ENCODE assay signal across 13 cellular contexts in genomic region chr15:68691667-68692066, GRCh38.
A peak's percentile ranks its signal among the peaks of the same experiment; 100 is the strongest.
DNase-seq lines count a peak whose midpoint lies in the region; ATAC-seq and TF ChIP-seq lines count a peak whose summit lies in the region.
"Had no signal": no experiment of that assay in that cellular context is flagged by ENCODE, and none has a peak within 500 bp of the region (broad histone marks: within the 10 kb centered on the region; RNA-seq: fewer than 3 reads in every experiment).

No MANE protein-coding gene starts in this region.

- peak; percentile 39; the same call in 1 of the 3 replicates for ATAC-seq in SK-N-SH treated with all-trans-retinoic acid at 6 μM for 48 hours
- ATAC-seq in omental fat pad (ENCODE audit: low FRiP score): no peak
- ATAC-seq: activated T-helper 17 cell treated with anti-CD3 and anti-CD28 coated beads, Interleukin-2, amount 50 U/mL, for 72 hours; T-cell had no signal

- 30 to 52% methylated on average over 6 of the region's 6 CpGs for WGBS in thyroid gland, 2 donors

- no peak overlapping the region for H3K27ac ChIP-seq in breast epithelium
- H3K27ac ChIP-seq in thyroid gland: peak overlapping the region in 1 of 3 donors; percentile 7
- H3K27ac ChIP-seq in Peyer's patch: no peak overlapping the region
- H3K27ac ChIP-seq: neutrophil had no signal

- H3K27me3 ChIP-seq in breast epithelium: no peaks in the 10 kb centered on the region
- H3K27me3 ChIP-seq in thyroid gland: no peaks in the 10 kb centered on the region
- H3K27me3 ChIP-seq in Peyer's patch: no peaks in the 10 kb centered on the region
- H3K27me3 ChIP-seq: neutrophil had no signal

- intact Hi-C loops in breast epithelium (cut with DNase I; ENCODE audit: low total_unique reads): loop anchor here (10.0 kb wide), 1 partner anchor 1137 kb away; no protein-coding TSS in a partner anchor
- intact Hi-C loops in MCF 10A (cut with micrococcal nuclease): no loop called here
- intact Hi-C loops in thyroid gland (cut with DNase I): no loop called here

- H3K4me1 Mint-ChIP-seq in MCF 10A (ENCODE audit: insufficient read depth, unreplicated experiment): no peaks in the 10 kb centered on the region

- CTCF ChIA-PET in MCF 10A (lab: Yijun Ruan, JAX): interaction anchor here (4.3 kb wide), 1 partner anchor 17 kb away, joined by 23 read pairs; no protein-coding TSS in a partner anchor

- POLR2A ChIA-PET in MCF 10A (lab: Yijun Ruan, JAX): interaction anchor here (1.0 kb wide), 1 partner anchor 513 kb away, joined by 3 read pairs; no protein-coding TSS in a partner anchor

- H3K4me3 ChIP-seq in breast epithelium (no peak overlapping the region), thyroid gland (replicated peaks in 1 of 3) (no peak overlapping the region), Peyer's patch (no peak overlapping the region)

- TF ChIP-seq POLR2A in breast epithelium (IDR thresholded peaks at IDR 0.05) (no peak), thyroid gland (IDR thresholded peaks at IDR 0.05) (no peak), Peyer's patch (IDR thresholded peaks at IDR 0.05) (no peak)

- no peak overlapping the region for H3K4me3 Mint-ChIP-seq in MCF 10A (ENCODE audit: unreplicated experiment)
- H3K4me3 Mint-ChIP-seq: activated CD4-positive, alpha-beta T cell treated with anti-CD3 and anti-CD28 coated beads, Interleukin-2, amount 10 ng/mL, durations not matched to agents 24 days and 14 days; activated T-helper 17 cell treated with anti-CD3 and anti-CD28 coated beads, Interleukin-2, amount 50 U/mL, for 72 hours; T-cell had no signal

- H3K9me3 Mint-ChIP-seq in MCF 10A (ENCODE audit: unreplicated experiment): no peaks in the 10 kb centered on the region
- H3K9me3 Mint-ChIP-seq: activated CD4-positive, alpha-beta T cell treated with anti-CD3 and anti-CD28 coated beads, Interleukin-2, amount 10 ng/mL, durations not matched to agents 24 days and 14 days; activated T-helper 17 cell treated with anti-CD3 and anti-CD28 coated beads, Interleukin-2, amount 50 U/mL, for 72 hours; T-cell had no signal

- no peaks in the 10 kb centered on the region for H3K4me1 ChIP-seq in breast epithelium
- peaks cover 0 to 14% of the 10 kb centered on the region in 2 donors for H3K4me1 ChIP-seq in thyroid gland
- no peaks in the 10 kb centered on the region for H3K4me1 ChIP-seq in Peyer's patch

- no peaks in the 10 kb centered on the region for H3K36me3 ChIP-seq in breast epithelium
- no peaks in the 10 kb centered on the region for H3K36me3 ChIP-seq in thyroid gland
- H3K36me3 ChIP-seq in Peyer's patch: no peaks in the 10 kb centered on the region
- H3K36me3 ChIP-seq: neutrophil had no signal

- H3K27me3 Mint-ChIP-seq in MCF 10A (ENCODE audit: insufficient read depth, unreplicated experiment): no peaks in the 10 kb centered on the region
- H3K27me3 Mint-ChIP-seq: activated T-helper 17 cell treated with anti-CD3 and anti-CD28 coated beads, Interleukin-2, amount 50 U/mL, for 72 hours had no signal

- TF ChIP-seq CTCF in breast epithelium (IDR thresholded peaks at IDR 0.05) (no peak), MCF 10A (IDR thresholded peaks at IDR 0.05; ENCODE audit: unreplicated experiment) (no peak), thyroid gland (IDR thresholded peaks at IDR 0.05) (peak in 1 of 6 experiments; percentile 10), Peyer's patch (IDR thresholded peaks at IDR 0.05) (no peak), omental fat pad (IDR thresholded peaks at IDR 0.05) (no peak)

- DNase-seq in breast epithelium (ENCODE audit: low spot score in 2 of 2) (peak; percentile 48 to 73), MCF 10A (ENCODE audit: unreplicated experiment) (no peak), NCI-H187 (lab: John Stamatoyannopoulos, UW) (peak; percentile 62 to 75), thyroid gland (peak; percentile 92), Peyer's patch (no peak), NK-92 (lab: John Stamatoyannopoulos, UW; ENCODE audit: unreplicated experiment) (no peak), omental fat pad (ENCODE audit: low spot score) (no peak)
- DNase-seq: activated CD4-positive, alpha-beta T cell treated with anti-CD3 and anti-CD28 coated beads, Interleukin-2, amount 10 ng/mL, durations not matched to agents 24 days and 14 days; AML-193; T-cell had no signal

- H3K9me3 ChIP-seq in breast epithelium (no peaks in the 10 kb centered on the region), thyroid gland (no peaks in the 10 kb centered on the region), Peyer's patch (no peaks in the 10 kb centered on the region)
- H3K9me3 ChIP-seq: neutrophil had no signal

- H3K27ac Mint-ChIP-seq in MCF 10A (ENCODE audit: low read depth, unreplicated experiment): no peak overlapping the region
- H3K27ac Mint-ChIP-seq: activated CD4-positive, alpha-beta T cell treated with anti-CD3 and anti-CD28 coated beads, Interleukin-2, amount 10 ng/mL, durations not matched to agents 24 days and 14 days; activated T-helper 17 cell treated with anti-CD3 and anti-CD28 coated beads, Interleukin-2, amount 50 U/mL, for 72 hours; T-cell had no signal

- no peaks in the 10 kb centered on the region for H3K36me3 Mint-ChIP-seq in MCF 10A (ENCODE audit: insufficient read depth, unreplicated experiment)
- H3K36me3 Mint-ChIP-seq: T-cell had no signal

- BruUV-seq in MCF 10A (replicated peaks; lab: Mats Ljungman, UMichigan): no TSS peak

TF ChIP-seq in SK-N-SH treated with all-trans-retinoic acid at 6 μM for 48 hours, 23 proteins besides CTCF, POLR2A, EP300 and RAD21:
- TF ChIP-seq TOX (CRISPR knock-in tag; IDR thresholded peaks at IDR 0.05; ENCODE audit: borderline replicate concordance): no peak
- no peak for TF ChIP-seq ZC3H10 (CRISPR knock-in tag; IDR thresholded peaks at IDR 0.05)
- no peak for TF ChIP-seq TCF4 (CRISPR knock-in tag; IDR thresholded peaks at IDR 0.05; ENCODE audit: borderline replicate concordance)
- no peak for TF ChIP-seq CSDC2 (CRISPR knock-in tag; IDR thresholded peaks at IDR 0.05)
- no peak for TF ChIP-seq POU6F1 (CRISPR knock-in tag; IDR thresholded peaks at IDR 0.05; ENCODE audit: borderline replicate concordance, low read depth)
- no peak for TF ChIP-seq ZFP30 (CRISPR knock-in tag; IDR thresholded peaks at IDR 0.05)
- no peak for TF ChIP-seq ZNF70 (CRISPR knock-in tag; IDR thresholded peaks at IDR 0.05)
- no peak for TF ChIP-seq ZNF8 (CRISPR knock-in tag; IDR thresholded peaks at IDR 0.05)
- no peak for TF ChIP-seq ZNF565 (CRISPR knock-in tag; conservative IDR thresholded peaks at IDR 0.05; ENCODE audit: low read depth)
- TF ChIP-seq OSR1 (CRISPR knock-in tag; IDR thresholded peaks at IDR 0.05): no peak
- no peak for TF ChIP-seq ISL1 (CRISPR knock-in tag; IDR thresholded peaks at IDR 0.05)
- no peak for TF ChIP-seq CREB5 (CRISPR knock-in tag; IDR thresholded peaks at IDR 0.05; ENCODE audit: low read depth)
- TF ChIP-seq ARNTL (CRISPR knock-in tag; IDR thresholded peaks at IDR 0.05; ENCODE audit: borderline replicate concordance, low read depth): no peak

Comparison
In these comparisons a context has a peak if more than half of its experiments do, and no peak if none do; other contexts are left out.
1. DNase-seq: peak in breast epithelium (2 of 2), NCI-H187 (2 of 2) and thyroid gland (2 of 2); none in MCF 10A (single experiment), Peyer's patch (0 of 3), NK-92 (single experiment) and omental fat pad (single experiment).